Comparison of ENCODE assay signal across 8 cellular contexts in genomic region chr9:101449071-101449721, GRCh38. TPM values are rescaled to one million over a fixed set of nuclear protein-coding genes. Genes with fewer than 3 reads are reported as not detected.
DNase-seq lines count a peak whose midpoint lies in the region; ATAC-seq, FAIRE-seq and TF ChIP-seq lines count a peak whose summit lies in the region.

No MANE protein-coding gene starts in this region.

- H3K4me3 ChIP-seq in NT2/D1 (ENCODE audit: insufficient read length, low read depth) (peak overlapping the region; percentile 69), esophagus squamous epithelium (peak overlapping the region; percentile 38 to 78 (median 52)), mucosa of stomach (ENCODE audit: low read length) (no peak overlapping the region)

- H3K27ac Mint-ChIP-seq in stimulated activated memory B cell treated with anti-CD40 and anti-IgM and Interleukin-4, amounts not matched to agents 10 μg/mL and 1 μg/mL and 100 μg/mL, for 72 hours = peak overlapping the region; percentile 83

- TF ChIP-seq CTCF in esophagus squamous epithelium (IDR thresholded peaks at IDR 0.05) = peak; percentile 45 to 71 (median 60)

- H3K9ac ChIP-seq in NT2/D1 (ENCODE audit: insufficient read length, low read depth) (peak overlapping the region; percentile 87), mucosa of stomach (ENCODE audit: low read length) (peak overlapping the region; percentile 51)

- peak overlapping the region; percentile 82 for H3K4me3 Mint-ChIP-seq in stimulated activated memory B cell treated with anti-CD40 and anti-IgM and Interleukin-4, amounts not matched to agents 10 μg/mL and 1 μg/mL and 100 μg/mL, for 72 hours

- peak; percentile 74 for FAIRE-seq in HTR-8/SVneo (lab: Jason Lieb, UNC)

- peak overlapping the region in 2 of 4 donors; percentile 35 to 69 for H3K27ac ChIP-seq in esophagus squamous epithelium

- peaks cover 15% of the 10 kb centered on the region for H3K4me1 Mint-ChIP-seq in stimulated activated memory B cell treated with anti-CD40 and anti-IgM and Interleukin-4, amounts not matched to agents 10 μg/mL and 1 μg/mL and 100 μg/mL, for 72 hours

- DNase-seq in DMS 273 treated with DMSO at 0.1 percent for 48 hours (lab: John Stamatoyannopoulos, UW) (peak; percentile 73), HTR-8/SVneo (ENCODE audit: insufficient read length, low spot score) (peak; percentile 67), NT2/D1 (ENCODE audit: low read depth, low spot score) (peak; percentile 69), activated T-helper 1 cell treated with Interleukin-2 at 50 U/mL for 16 hours (ENCODE audit: low read depth) (peak; percentile 8), esophagus squamous epithelium (lab: John Stamatoyannopoulos, UW) (no peak)

- peaks cover 33% of the 10 kb centered on the region for H3K27me3 Mint-ChIP-seq in stimulated activated memory B cell treated with anti-CD40 and anti-IgM and Interleukin-4, amounts not matched to agents 10 μg/mL and 1 μg/mL and 100 μg/mL, for 72 hours

- H3K36me3 ChIP-seq in NT2/D1 (ENCODE audit: insufficient read depth, insufficient read length, low read length) (no peaks in the 10 kb centered on the region), esophagus squamous epithelium (no peaks in the 10 kb centered on the region), mucosa of stomach (ENCODE audit: control insufficient read depth, insufficient read depth, low read length) (no peaks in the 10 kb centered on the region)

- TF ChIP-seq POLR2A in esophagus squamous epithelium (IDR thresholded peaks at IDR 0.05) = no peak

- no peaks in the 10 kb centered on the region for H3K36me3 Mint-ChIP-seq in stimulated activated memory B cell treated with anti-CD40 and anti-IgM and Interleukin-4, amounts not matched to agents 10 μg/mL and 1 μg/mL and 100 μg/mL, for 72 hours

- H3K4me1 ChIP-seq in NT2/D1 (ENCODE audit: insufficient read depth, insufficient read length) = no peaks in the 10 kb centered on the region
- peaks cover 0 to 13% (median 4%) of the 10 kb centered on the region in 3 donors for H3K4me1 ChIP-seq in esophagus squamous epithelium
- H3K4me1 ChIP-seq in mucosa of stomach (ENCODE audit: control insufficient read depth, insufficient read depth, low read length) = peaks cover 6% of the 10 kb centered on the region

- H3K9me3 ChIP-seq in NT2/D1 (ENCODE audit: insufficient read depth, low read length) (peaks cover 29% of the 10 kb centered on the region), esophagus squamous epithelium (no peaks in the 10 kb centered on the region), mucosa of stomach (ENCODE audit: control insufficient read depth, low read length) (no peaks in the 10 kb centered on the region)

- peaks cover 17% of the 10 kb centered on the region for H3K9me3 Mint-ChIP-seq in stimulated activated memory B cell treated with anti-CD40 and anti-IgM and Interleukin-4, amounts not matched to agents 10 μg/mL and 1 μg/mL and 100 μg/mL, for 72 hours

- no peaks in the 10 kb centered on the region for H3K27me3 ChIP-seq in NT2/D1 (ENCODE audit: insufficient read depth, insufficient read length)
- peaks cover 0 to 28% (median 0%) of the 10 kb centered on the region in 4 donors for H3K27me3 ChIP-seq in esophagus squamous epithelium
- no peaks in the 10 kb centered on the region for H3K27me3 ChIP-seq in mucosa of stomach (ENCODE audit: control insufficient read depth, insufficient read depth, low read length)

- intact Hi-C loops in esophagus squamous epithelium (cut with DNase I) = no loop called here

- ATAC-seq in GM21447 (IDR thresholded peaks at IDR 0.05; ENCODE audit: unreplicated experiment) = peak; percentile 94
- ATAC-seq in stimulated activated memory B cell treated with anti-CD40 and anti-IgM and Interleukin-4, amounts not matched to agents 10 μg/mL and 1 μg/mL and 100 μg/mL, for 72 hours = peak; percentile 96

- WGBS in esophagus squamous epithelium, 2 donors = 1 to 3% methylated on average over 19 to 22 of the region's 40 CpGs

RNA-seq across cellular contexts. Expression of gene ALDOB, which starts 13.6 kb away (rescaled TPM):
- not detected for total RNA-seq in esophagus squamous epithelium

RNA-seq across cellular contexts. Expression of gene ZNF189, which starts 50.5 kb away (rescaled TPM):
- total RNA-seq in esophagus squamous epithelium = 10 to 100 TPM in 1 of 4 donors, 1 to 10 TPM in 3; 5.0 to 14.7 (median 6.6) TPM

RNA-seq across cellular contexts. Expression of gene MRPL50, which starts 50.8 kb away (rescaled TPM):
- 10 to 100 TPM in 3 of 4 donors, 1 to 10 TPM in 1; 4.4 to 13.9 (median 11.8) TPM for total RNA-seq in esophagus squamous epithelium
